Comparison of ENCODE assay signal across 9 cellular contexts in genomic region chr1:156623946-156624813, GRCh38. TPM values are rescaled to one million over a fixed set of nuclear protein-coding genes. Genes with fewer than 3 reads are reported as not detected.
DNase-seq lines count a peak whose midpoint lies in the region; ATAC-seq, FAIRE-seq and TF ChIP-seq lines count a peak whose summit lies in the region.
"Had no signal": no experiment of that assay in that cellular context is flagged by ENCODE, and none has a peak within 500 bp of the region (broad histone marks: within the 10 kb centered on the region; RNA-seq: fewer than 3 reads in every experiment).

No MANE protein-coding gene starts in this region.

- DNase-seq in activated CD4-positive, alpha-beta T cell treated with anti-CD3 and anti-CD28 coated beads for 36 hours = peak; percentile 71
- no peak for DNase-seq in activated CD4-positive, alpha-beta T cell treated with anti-CD3 and anti-CD28 coated beads for 1 hour
- DNase-seq in NCI-H748 treated with DMSO at 0.1 percent for 48 hours (lab: John Stamatoyannopoulos, UW) (peak; percentile 24), left cardiac atrium (peak; percentile 64), psoas muscle (peak; percentile 37 to 70), RCC 7860 (ENCODE audit: low spot score) (no peak), COLO829 (ENCODE audit: low spot score) (no peak)
- DNase-seq in activated naive CD4-positive, alpha-beta T cell treated with anti-CD3 and anti-CD28 coated beads, Interleukin-2, amount 50 U/mL, for 72 hours (ENCODE audit: low spot score in 2 of 2) = peak in 1 of 2 donors; percentile 61

- no peaks in the 10 kb centered on the region for H3K36me3 ChIP-seq in psoas muscle (ENCODE audit: insufficient read depth in 1 of 2, low read depth in 1 of 2)

- H3K4me3 Mint-ChIP-seq in activated CD4-positive, alpha-beta T cell treated with anti-CD3 and anti-CD28 coated beads for 36 hours = peak overlapping the region; percentile 28

- peaks cover 51% of the 10 kb centered on the region for H3K27me3 Mint-ChIP-seq in activated CD4-positive, alpha-beta T cell treated with anti-CD3 and anti-CD28 coated beads for 36 hours

- CTCF ChIA-PET in activated CD4-positive, alpha-beta T cell treated with anti-CD3 and anti-CD28 coated beads for 36 hours (lab: Charles Lee) = interaction anchor here (0.6 to 7.0 kb wide), 36 partner anchors 11 to 708 kb away, joined by 3 to 117 read pairs (median 4); partner anchors contain the start of genes CRABP2, NAXE and NTRK1

- WGBS in psoas muscle, 3 donors = 1% methylated on average over 67 to 87 of the region's 87 CpGs

- H3K4me1 Mint-ChIP-seq in activated CD4-positive, alpha-beta T cell treated with anti-CD3 and anti-CD28 coated beads for 36 hours = peaks cover 6% of the 10 kb centered on the region

- no peaks in the 10 kb centered on the region for H3K9me3 ChIP-seq in psoas muscle

- H3K4me1 ChIP-seq in psoas muscle = peaks cover 13% of the 10 kb centered on the region

- POLR2A ChIA-PET in activated CD4-positive, alpha-beta T cell treated with anti-CD3 and anti-CD28 coated beads for 36 hours (lab: Charles Lee) = interaction anchor here (1.0 to 1.1 kb wide), 2 partner anchors 33 to 37 kb away, joined by 3 read pairs; partner anchors contain the start of gene NAXE

- H3K4me3 ChIP-seq in psoas muscle = peak overlapping the region; percentile 60

- intact Hi-C loops in activated CD4-positive, alpha-beta T cell treated with anti-CD3 and anti-CD28 coated beads for 36 hours (cut with DNase I, micrococcal nuclease) = no loop called here
- intact Hi-C loops in left cardiac atrium (cut with DNase I) (no loop called here), psoas muscle (cut with DNase I) (no loop called here)

- no peaks in the 10 kb centered on the region for H3K36me3 Mint-ChIP-seq in activated CD4-positive, alpha-beta T cell treated with anti-CD3 and anti-CD28 coated beads for 36 hours (ENCODE audit: low read depth)
- peaks cover 0 to 4% of the 10 kb centered on the region in 2 donors for H3K36me3 Mint-ChIP-seq in activated naive CD4-positive, alpha-beta T cell treated with anti-CD3 and anti-CD28 coated beads, Interleukin-2, amount 50 U/mL, for 72 hours

- H3K27me3 ChIP-seq in psoas muscle (ENCODE audit: insufficient read depth in 3 of 3, low read length in 2 of 3) = peaks cover 0 to 63% (median 19%) of the 10 kb centered on the region in 3 donors

- ATAC-seq in activated CD4-positive, alpha-beta T cell treated with anti-CD3 and anti-CD28 coated beads for 36 hours = peak; percentile 73
- peak; percentile 61 to 79 for ATAC-seq in activated naive CD4-positive, alpha-beta T cell treated with anti-CD3 and anti-CD28 coated beads, Interleukin-2, amount 50 U/mL, for 72 hours
- ATAC-seq in left cardiac atrium (peak; percentile 63 to 76), psoas muscle (peak; percentile 61 to 72 (median 68))

- no peak overlapping the region for H3K27ac Mint-ChIP-seq in activated CD4-positive, alpha-beta T cell treated with anti-CD3 and anti-CD28 coated beads for 36 hours
- H3K27ac Mint-ChIP-seq in activated naive CD4-positive, alpha-beta T cell treated with anti-CD3 and anti-CD28 coated beads, Interleukin-2, amount 50 U/mL, for 72 hours = no peak overlapping the region

- H3K27ac ChIP-seq in psoas muscle = no peak overlapping the region

- no peaks in the 10 kb centered on the region for H3K9me3 Mint-ChIP-seq in activated CD4-positive, alpha-beta T cell treated with anti-CD3 and anti-CD28 coated beads for 36 hours (ENCODE audit: low read depth)
- no peaks in the 10 kb centered on the region for H3K9me3 Mint-ChIP-seq in activated naive CD4-positive, alpha-beta T cell treated with anti-CD3 and anti-CD28 coated beads, Interleukin-2, amount 50 U/mL, for 72 hours

- FAIRE-seq in RCC 7860 (lab: Jason Lieb, UNC) = no peak
- FAIRE-seq: GM18507 had no signal

- TF ChIP-seq CTCF in psoas muscle (IDR thresholded peaks at IDR 0.05) = peak; percentile 22

RNA-seq across cellular contexts. Expression of gene HAPLN2, which starts 5.0 kb away (rescaled TPM):
- under 1 TPM in 1 of 2 experiments, not detected in 1; 0.34 TPM for total RNA-seq in activated CD4-positive, alpha-beta T cell treated with anti-CD3 and anti-CD28 coated beads for 36 hours
- total RNA-seq in activated naive CD4-positive, alpha-beta T cell treated with anti-CD3 and anti-CD28 coated beads, Interleukin-2, amount 50 U/mL, for 72 hours = 1 to 10 TPM in 1 of 2 donors, not detected in 1; 3.8 TPM
- total RNA-seq in left cardiac atrium (1 to 10 TPM; 1.3 to 1.9 TPM), psoas muscle (1 to 10 TPM in 1 of 4 donors, under 1 TPM in 3; 0.28 to 2.2 (median 0.58) TPM)
- under 1 TPM; 0.56 to 0.79 (median 0.61) TPM for polyA plus RNA-seq in psoas muscle

RNA-seq across cellular contexts. Expression of gene BCAN, which starts 17.7 kb away (rescaled TPM):
- total RNA-seq in activated CD4-positive, alpha-beta T cell treated with anti-CD3 and anti-CD28 coated beads for 36 hours = not detected
- not detected for total RNA-seq in activated naive CD4-positive, alpha-beta T cell treated with anti-CD3 and anti-CD28 coated beads, Interleukin-2, amount 50 U/mL, for 72 hours
- total RNA-seq in left cardiac atrium (under 1 TPM; 0.29 to 0.47 TPM), psoas muscle (under 1 TPM in 2 of 4 donors, not detected in 2; 0.27 to 0.36 TPM)
- under 1 TPM in 2 of 3 donors, not detected in 1; 0.06 to 0.08 TPM for polyA plus RNA-seq in psoas muscle

RNA-seq across cellular contexts. Expression of gene GPATCH4, which starts 22.9 kb away (rescaled TPM):
- total RNA-seq in activated CD4-positive, alpha-beta T cell treated with anti-CD3 and anti-CD28 coated beads for 36 hours = 10 to 100 TPM; 38.5 to 48.7 TPM
- 10 to 100 TPM; 26.1 to 35.8 TPM for total RNA-seq in activated naive CD4-positive, alpha-beta T cell treated with anti-CD3 and anti-CD28 coated beads, Interleukin-2, amount 50 U/mL, for 72 hours
- 10 to 100 TPM; 14.6 to 27.0 TPM for total RNA-seq in left cardiac atrium
- total RNA-seq in psoas muscle = 10 to 100 TPM; 30.6 to 77.5 (median 69.6) TPM
- 100 to 1,000 TPM in 2 of 3 donors, 10 to 100 TPM in 1; 55.0 to 110 (median 103) TPM for polyA plus RNA-seq in psoas muscle

RNA-seq across cellular contexts. Expression of gene NAXE, which starts 32.6 kb away (rescaled TPM):
- 10 to 100 TPM; 79.9 to 82.0 TPM for total RNA-seq in activated CD4-positive, alpha-beta T cell treated with anti-CD3 and anti-CD28 coated beads for 36 hours
- 10 to 100 TPM; 71.4 to 95.1 TPM for total RNA-seq in activated naive CD4-positive, alpha-beta T cell treated with anti-CD3 and anti-CD28 coated beads, Interleukin-2, amount 50 U/mL, for 72 hours
- total RNA-seq in left cardiac atrium = 10 to 100 TPM; 91.6 to 95.0 TPM
- 10 to 100 TPM; 44.3 to 77.5 (median 70.8) TPM for total RNA-seq in psoas muscle
- polyA plus RNA-seq in psoas muscle = 10 to 100 TPM; 62.6 to 74.4 (median 67.5) TPM

RNA-seq across cellular contexts. Expression of gene TTC24, which starts 44.7 kb away (rescaled TPM):
- 1 to 10 TPM; 7.3 to 9.1 TPM for total RNA-seq in activated CD4-positive, alpha-beta T cell treated with anti-CD3 and anti-CD28 coated beads for 36 hours
- 1 to 10 TPM; 4.5 to 6.8 TPM for total RNA-seq in activated naive CD4-positive, alpha-beta T cell treated with anti-CD3 and anti-CD28 coated beads, Interleukin-2, amount 50 U/mL, for 72 hours
- not detected for total RNA-seq in left cardiac atrium
- total RNA-seq in psoas muscle = under 1 TPM in 1 of 4 donors, not detected in 3; 0.69 TPM
- under 1 TPM in 2 of 3 donors, not detected in 1; 0.12 to 0.13 TPM for polyA plus RNA-seq in psoas muscle

Comparison
In these comparisons a context has a peak if more than half of its experiments do, and no peak if none do; other contexts are left out.
1. DNase-seq: peak in activated CD4-positive, alpha-beta T cell treated with anti-CD3 and anti-CD28 coated beads for 36 hours (single experiment), NCI-H748 treated with DMSO at 0.1 percent for 48 hours (single experiment), left cardiac atrium (single experiment) and psoas muscle (2 of 2); none in activated CD4-positive, alpha-beta T cell treated with anti-CD3 and anti-CD28 coated beads for 1 hour (single experiment), RCC 7860 (single experiment) and COLO829 (single experiment).
2. Peak in every context shown above with its lines, with median percentiles within 50 percentile points of each other: ATAC-seq.